Comparison of ENCODE assay signal across 8 cellular contexts in the genomic region with DNA sequence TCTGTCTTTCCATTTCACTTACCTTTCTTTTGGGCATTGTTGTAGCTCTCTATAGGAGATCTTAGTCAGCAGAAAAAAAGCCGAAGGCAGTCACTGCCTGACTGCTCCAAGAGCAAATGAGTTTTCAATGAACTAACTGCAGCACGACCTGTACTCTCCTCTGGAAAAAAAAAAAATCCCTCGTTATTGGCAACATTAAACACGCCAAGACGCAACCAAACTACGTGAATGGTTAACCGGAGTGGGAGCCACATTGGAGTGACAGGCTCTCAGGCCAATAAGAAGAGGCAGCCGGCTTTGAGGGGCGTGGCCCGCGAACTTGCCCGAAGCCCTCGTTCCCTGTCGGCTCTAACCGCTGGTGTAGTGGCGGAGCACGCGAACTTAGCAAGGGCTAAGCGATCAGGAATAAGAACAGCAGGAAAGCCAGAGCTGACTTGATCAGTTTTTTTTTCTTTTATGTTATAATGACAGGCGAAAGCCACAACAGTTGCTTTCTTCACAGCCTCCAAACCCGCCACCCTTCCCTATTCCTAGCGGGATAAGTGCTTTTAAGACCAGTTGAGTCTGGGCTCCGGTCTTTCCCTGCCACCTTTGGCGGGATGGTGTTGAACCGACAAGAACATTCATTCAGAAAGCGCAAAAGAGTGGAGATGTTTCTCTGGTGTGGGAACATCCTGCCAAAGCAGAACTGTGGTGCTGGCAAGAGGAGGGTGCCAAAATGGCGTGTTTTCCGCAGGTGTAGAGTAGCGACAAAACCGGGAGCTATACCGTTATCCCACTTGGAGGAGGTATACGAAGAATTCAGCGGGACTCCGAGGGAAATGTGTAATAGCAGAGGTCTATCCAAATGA.
A peak's percentile ranks its signal among the peaks of the same experiment; 100 is the strongest.
DNase-seq lines count a peak whose midpoint lies in the region; ATAC-seq and TF ChIP-seq lines count a peak whose summit lies in the region.

No MANE protein-coding gene starts in this region.

- peak overlapping the region; percentile 66 for H3K4me3 ChIP-seq in rectal smooth muscle tissue (ENCODE audit: low read length)
- peak overlapping the region; percentile 75 to 84 for H3K4me3 ChIP-seq in aorta (ENCODE audit: low read length in 2 of 2)

- H3K9me3 ChIP-seq in aorta (ENCODE audit: control insufficient read depth, low read length): no peaks in the 10 kb centered on the region

- H3K27ac Mint-ChIP-seq in HFFc6: peak overlapping the region; percentile 70

- no peaks in the 10 kb centered on the region for H3K27me3 ChIP-seq in rectal smooth muscle tissue (ENCODE audit: control insufficient read depth, insufficient read depth, low read length)
- no peaks in the 10 kb centered on the region for H3K27me3 ChIP-seq in aorta (ENCODE audit: control insufficient read depth in 1 of 2, insufficient read depth in 2 of 2, low read length in 1 of 2)

- 1 to 25% methylated on average over 34 of the region's 34 CpGs for WGBS in aorta, 2 donors

- no peaks in the 10 kb centered on the region for H3K36me3 Mint-ChIP-seq in HFFc6 (ENCODE audit: low read depth)

- peaks cover 1% of the 10 kb centered on the region; the same call in 1 of the 2 replicates for H3K27me3 Mint-ChIP-seq in HFFc6 (ENCODE audit: insufficient read depth)

- DNase-seq in GM10266 (ENCODE audit: extremely low spot score): peak; percentile 76
- peak; percentile 91 for DNase-seq in HFFc6
- DNase-seq in NAMALWA (ENCODE audit: low spot score): peak; percentile 93
- DNase-seq in T-helper 22 cell (ENCODE audit: low read depth): peak; percentile 71
- DNase-seq in astrocyte of the hippocampus (ENCODE audit: low read depth, low spot score): peak; percentile 94
- peak; percentile 76 to 78 for DNase-seq in hippocampal formation (lab: John Stamatoyannopoulos, UW)
- peak; percentile 93 to 94 for DNase-seq in aorta

- H3K27ac ChIP-seq in rectal smooth muscle tissue (ENCODE audit: low read depth, low read length) (peak overlapping the region; percentile 35), aorta (ENCODE audit: low read depth in 1 of 2, low read length in 2 of 2) (no peak overlapping the region)

- intact Hi-C loops in aorta (cut with DNase I): no loop called here

- no peaks in the 10 kb centered on the region for H3K36me3 ChIP-seq in rectal smooth muscle tissue (ENCODE audit: control insufficient read depth, insufficient read depth, low read length)
- no peaks in the 10 kb centered on the region for H3K36me3 ChIP-seq in aorta (ENCODE audit: control insufficient read depth in 1 of 2, insufficient read depth in 2 of 2, low read length in 1 of 2)

- peak; percentile 96 for ATAC-seq in aorta (ENCODE audit: low FRiP score)

- no peak for TF ChIP-seq CTCF in GM10266 (IDR thresholded peaks at IDR 0.05; ENCODE audit: control insufficient read depth, insufficient read depth, low read depth, missing control alignments)
- TF ChIP-seq CTCF in HFFc6 (IDR thresholded peaks at IDR 0.05): no peak

- peaks cover 13% of the 10 kb centered on the region for H3K4me1 Mint-ChIP-seq in HFFc6 (ENCODE audit: low read depth)

- H3K9me3 Mint-ChIP-seq in HFFc6: no peaks in the 10 kb centered on the region

- H3K9ac ChIP-seq in rectal smooth muscle tissue (ENCODE audit: low read length): peak overlapping the region; percentile 43

- peaks cover 2% of the 10 kb centered on the region for H3K4me1 ChIP-seq in rectal smooth muscle tissue (ENCODE audit: control insufficient read depth, insufficient read depth, low read length)
- no peaks in the 10 kb centered on the region for H3K4me1 ChIP-seq in aorta (ENCODE audit: control insufficient read depth in 1 of 2, insufficient read depth in 2 of 2, low read length in 2 of 2)

- peak overlapping the region; percentile 94 for H3K4me3 Mint-ChIP-seq in HFFc6
